ENCODE assay signal across 8 cellular contexts in the genomic region with DNA sequence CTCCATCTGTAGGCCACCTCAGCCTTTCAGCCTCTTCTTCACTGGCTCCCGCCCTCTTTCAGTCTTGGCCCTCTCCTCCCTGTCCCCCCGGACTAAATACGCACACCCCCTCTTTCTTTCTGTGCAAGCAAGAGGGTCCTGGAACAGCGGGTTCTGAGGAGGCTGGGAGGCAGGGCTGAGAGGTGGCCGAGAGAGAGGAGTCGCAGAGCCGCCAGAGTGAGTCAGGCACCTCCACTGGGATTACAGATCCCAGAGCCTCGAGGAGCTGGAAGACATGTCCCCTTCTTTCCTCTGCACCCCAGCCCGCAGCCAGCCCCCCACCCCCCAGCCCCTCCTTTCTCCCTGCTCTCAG. TPM values are rescaled to one million over a fixed set of nuclear protein-coding genes. Genes with fewer than 3 reads are reported as not detected.
DNase-seq lines count a peak whose midpoint lies in the region; ATAC-seq, FAIRE-seq and TF ChIP-seq lines count a peak whose summit lies in the region.

A gene (plus strand): TSS at position 1 of the 352 bp plus-strand sequence. CDS start 444 bp downstream, outside the sequence.

- H3K9ac ChIP-seq in HepG2 (ENCODE audit: insufficient read depth, low read depth, low read length), result 0 out of 2 replicates have a peak within 1 kb of the TSS, but pooled peaks have one; percentile 22

- no peak for ATAC-seq in stimulated activated naive CD8-positive, alpha-beta T cell treated with anti-CD3 and anti-CD28 coated beads, Interleukin-15, Interleukin-2, amounts not matched to agents 100 U/mL and 50 U/mL, for 24 hours
- ATAC-seq in HepG2 (peak; percentile 13; the same call in 2 of the 3 replicates), GM19324 (IDR thresholded peaks at IDR 0.05; ENCODE audit: low FRiP score, unreplicated experiment) (no peak)

- no peaks in the 10 kb centered on the region for H3K9me3 Mint-ChIP-seq in stimulated activated naive CD8-positive, alpha-beta T cell treated with anti-CD3 and anti-CD28 coated beads, Interleukin-15, Interleukin-2, amounts not matched to agents 100 ng/mL and 50 ng/mL, for 24 hours

- no peak within 1 kb of the TSS for H3K27ac Mint-ChIP-seq in stimulated activated naive CD8-positive, alpha-beta T cell treated with anti-CD3 and anti-CD28 coated beads, Interleukin-15, Interleukin-2, amounts not matched to agents 100 ng/mL and 50 ng/mL, for 24 hours

- no peak for DNase-seq in stimulated activated naive CD8-positive, alpha-beta T cell treated with anti-CD3 and anti-CD28 coated beads, Interleukin-15, Interleukin-2, amounts not matched to agents 100 U/mL and 50 U/mL, for 24 hours
- DNase-seq in astrocyte of the hippocampus (ENCODE audit: low read depth, low spot score) (peak; percentile 46), HepG2 (ENCODE audit: low spot score) (no peak), tibial artery (no peak), GDM1 (lab: John Stamatoyannopoulos, UW) (no peak), NCI-H1417 treated with DMSO at 0.1 percent for 48 hours (lab: John Stamatoyannopoulos, UW) (no peak)

- H4K20me1 ChIP-seq in HepG2 (ENCODE audit: insufficient read depth, low read length), result no peaks in the 10 kb centered on the region

- intact Hi-C loops in HepG2 (cut with micrococcal nuclease; ENCODE audit: unreplicated experiment), result no loop called here
- intact Hi-C loops in tibial artery (cut with DNase I; ENCODE audit: low total_unique reads), result loop anchor here (5.0 kb wide), 1 partner anchor 35 kb away; no protein-coding TSS in a partner anchor

- H3K4me3 ChIP-seq in HepG2 (replicated peaks in 1 of 3; ENCODE audit: insufficient read depth in 1 of 3, low read depth in 2 of 3, low read length in 3 of 3), result peak within 1 kb of the TSS; percentile 59 to 79 (median 65)
- H3K4me3 ChIP-seq in tibial artery, result peak within 1 kb of the TSS; percentile 77

- peaks cover 4% of the 10 kb centered on the region for H3K4me1 Mint-ChIP-seq in stimulated activated naive CD8-positive, alpha-beta T cell treated with anti-CD3 and anti-CD28 coated beads, Interleukin-15, Interleukin-2, amounts not matched to agents 100 ng/mL and 50 ng/mL, for 24 hours (ENCODE audit: low read depth)

- 39% methylated on average over 9 of the region's 9 CpGs for WGBS in HepG2 (ENCODE audit: low lambda C conversion rate)

- TF ChIP-seq EP300 in HepG2 (IDR thresholded peaks at IDR 0.05; ENCODE audit: low read depth in 2 of 2, low read length in 2 of 2) (no peak), HepG2 (CRISPR knock-in tag; IDR thresholded peaks at IDR 0.05; ENCODE audit: borderline replicate concordance) (no peak)

- BruUV-seq in HepG2 (replicated peaks; lab: Mats Ljungman, UMichigan), result no TSS peak

- in situ Hi-C loops in HepG2 (cut with HindIII; ENCODE audit: extremely low pct_ligation_motif_present, low pct_unique_long_range_greater_than_20kb), result loop anchor here (5.0 kb wide), 1 partner anchor 90 kb away; no protein-coding TSS in a partner anchor

- H3K27me3 ChIP-seq in HepG2 (ENCODE audit: control insufficient read depth in 1 of 2, insufficient read depth in 2 of 2, low read length in 2 of 2) (peaks cover 7 to 32% of the 10 kb centered on the region in 2 experiments; a peak in 4 of 5 replicates), tibial artery (no peaks in the 10 kb centered on the region)

- no peak within 1 kb of the TSS for H3K27ac ChIP-seq in HepG2 (ENCODE audit: extremely low read length, insufficient read depth, low read length)
- peak within 1 kb of the TSS; percentile 67 to 73 for H3K27ac ChIP-seq in tibial artery

- H3K9me3 ChIP-seq in HepG2 (ENCODE audit: low read length), result no peaks in the 10 kb centered on the region
- no peaks in the 10 kb centered on the region for H3K9me3 ChIP-seq in tibial artery

- peaks cover 17% of the 10 kb centered on the region for H3K27me3 Mint-ChIP-seq in stimulated activated naive CD8-positive, alpha-beta T cell treated with anti-CD3 and anti-CD28 coated beads, Interleukin-15, Interleukin-2, amounts not matched to agents 100 ng/mL and 50 ng/mL, for 24 hours

- no peaks in the 10 kb centered on the region for H3K36me3 ChIP-seq in HepG2 (replicated peaks in 1 of 2; ENCODE audit: control insufficient read depth in 1 of 2, insufficient read depth in 2 of 2, low read length in 2 of 2)
- H3K36me3 ChIP-seq in tibial artery, result no peaks in the 10 kb centered on the region

- no peaks in the 10 kb centered on the region for H3K36me3 Mint-ChIP-seq in stimulated activated naive CD8-positive, alpha-beta T cell treated with anti-CD3 and anti-CD28 coated beads, Interleukin-15, Interleukin-2, amounts not matched to agents 100 ng/mL and 50 ng/mL, for 24 hours (ENCODE audit: low read depth)

- CTCF ChIA-PET in HepG2 (lab: Yijun Ruan, JAX; ENCODE audit: low intra/inter-chr PET ratio, low total read pairs), result no interaction called here

- no peak for FAIRE-seq in HepG2 (lab: Jason Lieb, UNC)

- TF ChIP-seq RAD21 in HepG2 (CRISPR knock-in tag; IDR thresholded peaks at IDR 0.05), result no peak

- H3K4me2 ChIP-seq in HepG2 (ENCODE audit: low read depth, low read length), result peak within 1 kb of the TSS; percentile 94

- no peaks in the 10 kb centered on the region for H3K79me2 ChIP-seq in HepG2 (ENCODE audit: insufficient read depth, low read length)

- no peak for TF ChIP-seq CTCF in HepG2 (CRISPR knock-in tag; IDR thresholded peaks at IDR 0.05)
- no peak for TF ChIP-seq CTCF in tibial artery (IDR thresholded peaks at IDR 0.05)

- H2AFZ ChIP-seq in HepG2 (ENCODE audit: low read length), result no peak within 1 kb of the TSS

- H3K4me3 Mint-ChIP-seq in stimulated activated naive CD8-positive, alpha-beta T cell treated with anti-CD3 and anti-CD28 coated beads, Interleukin-15, Interleukin-2, amounts not matched to agents 100 ng/mL and 50 ng/mL, for 24 hours, result peak within 1 kb of the TSS; percentile 79

- no peak for TF ChIP-seq POLR2A in HepG2 (IDR thresholded peaks at IDR 0.05; ENCODE audit: insufficient read depth in 1 of 2, low read depth in 2 of 2, low read length in 2 of 2)

- POLR2A ChIA-PET in HepG2 (lab: Yijun Ruan, JAX), result no interaction called here

- H3K4me1 ChIP-seq in HepG2 (ENCODE audit: insufficient read depth, low read length), result peaks cover 17% of the 10 kb centered on the region
- peaks cover 0 to 23% (median 18%) of the 10 kb centered on the region in 4 donors for H3K4me1 ChIP-seq in tibial artery

TF ChIP-seq in HepG2, 621 proteins besides CTCF, POLR2A, EP300 and RAD21:
- TF ChIP-seq ZNF761 (CRISPR knock-in tag; conservative IDR thresholded peaks at IDR 0.05), result no peak
- TF ChIP-seq ZNF547 (CRISPR knock-in tag; IDR thresholded peaks at IDR 0.05), result no peak

RNA-seq across cellular contexts. Expression of the gene that starts here (rescaled TPM):
- 0.04 TPM in 1 of 2 replicates, not detected in the other for total RNA-seq in HepG2 (2016; rRNA removed; fragmentation: Illumina TruSeq; extraction: Trizol)
- total RNA-seq in HepG2 (2016; cell fraction: cytosol; rRNA removed; fragmentation: Illumina TruSeq; extraction: Trizol; ENCODE audit: low read depth), result not detected in 2 replicates
- not detected in 2 replicates for total RNA-seq in HepG2 (2016; cell fraction: insoluble cytoplasmic fraction; rRNA removed; fragmentation: Illumina TruSeq; extraction: Trizol)
- total RNA-seq in HepG2 (2016; cell fraction: membrane; rRNA removed; fragmentation: Illumina TruSeq; extraction: Trizol), result not detected in 2 replicates
- total RNA-seq in HepG2 (2016; cell fraction: nucleus; rRNA removed; fragmentation: Illumina TruSeq; extraction: Trizol), result not detected in 2 replicates
- polyA plus RNA-seq in HepG2 (2011; rRNA removed), result 0.38 and 0.47 TPM in 2 replicates
- 0.03 TPM in 1 of 2 replicates, not detected in the other for polyA plus RNA-seq in HepG2 (2011; cell fraction: cytosol; rRNA removed)
- polyA plus RNA-seq in HepG2 (2011; cell fraction: nucleus; rRNA removed), result 0.21 and 0.35 TPM in 2 replicates
- 0.16 and 0.23 TPM in 2 replicates for polyA plus RNA-seq in HepG2 (2012)
- polyA plus RNA-seq in HepG2 (2016; cell fraction: cytosol; fragmentation: Illumina TruSeq; extraction: Trizol; ENCODE audit: low read depth), result not detected in 2 replicates
- not detected in 2 replicates for polyA plus RNA-seq in HepG2 (2016; cell fraction: insoluble cytoplasmic fraction; fragmentation: Illumina TruSeq; extraction: Trizol; ENCODE audit: low read depth)
- not detected in 2 replicates for polyA plus RNA-seq in HepG2 (2016; cell fraction: membrane; fragmentation: Illumina TruSeq; extraction: Trizol; ENCODE audit: low read depth)
- not detected in 2 replicates for polyA plus RNA-seq in HepG2 (2016; cell fraction: nucleus; fragmentation: Illumina TruSeq; extraction: Trizol; ENCODE audit: insufficient read depth, low read depth)
- 0.54 and 0.84 TPM in 2 replicates for polyA minus RNA-seq in HepG2 (2011; rRNA and poly(A)+ RNA removed; ENCODE audit: low replicate concordance)
- not detected in 2 replicates for polyA minus RNA-seq in HepG2 (2011; cell fraction: cytosol; rRNA and poly(A)+ RNA removed)
- 1.2 TPM in 1 of 2 replicates, not detected in the other for polyA minus RNA-seq in HepG2 (2011; cell fraction: nucleus; rRNA and poly(A)+ RNA removed)
